16 cellular contexts compared by ENCODE assay signal in genomic region chr10:86943316-86944030, GRCh38. TPM values are rescaled to one million over a fixed set of nuclear protein-coding genes. Genes with fewer than 3 reads are reported as not detected.
"Had no signal": no experiment of that assay in that cellular context is flagged by ENCODE, and none has a peak within 500 bp of the region (broad histone marks: within the 10 kb centered on the region; RNA-seq: fewer than 3 reads in every experiment).

No MANE protein-coding gene starts in this region.

- H3K36me3 ChIP-seq: brain microvascular endothelial cell, SJSA1, uterus had no signal

- H3K4me3 ChIP-seq: SJSA1, uterus had no signal

- H3K9me3 ChIP-seq: esophagus muscularis mucosa, SJSA1, uterus had no signal

- DNase-seq: activated CD8-positive, alpha-beta T cell treated with anti-CD3 and anti-CD28 coated beads, Interleukin-2, amount 10 ng/mL, durations not matched to agents 7 days and 5 days; amygdala; brain microvascular endothelial cell; cerebellar nuclear complex; glutamatergic neuron; immature natural killer cell; left colon; stimulated activated CD8-positive, alpha-beta memory T cell treated with anti-CD3 and anti-CD28 coated beads, Interleukin-4, amount 100 ng/mL, for 48 hours; stimulated activated naive CD8-positive, alpha-beta T cell treated with anti-CD3 and anti-CD28 coated beads, Interleukin-15, Interleukin-2, amounts not matched to agents 100 U/mL and 50 U/mL, for 24 hours; SW 1271 had no signal

- H3K27ac ChIP-seq: brain microvascular endothelial cell, esophagus muscularis mucosa, SJSA1, uterus had no signal

- H3K27me3 ChIP-seq: brain microvascular endothelial cell, SJSA1, uterus had no signal

- ATAC-seq: activated CD8-positive, alpha-beta T cell treated with anti-CD3 and anti-CD28 coated beads, Interleukin-2, amount 10 ng/mL, durations not matched to agents 7 days and 5 days; activated naive CD4-positive, alpha-beta T cell treated with anti-CD3 and anti-CD28 coated beads, Interleukin-2, amount 50 U/mL, for 72 hours; left colon; sciatic nerve; stimulated activated naive CD8-positive, alpha-beta T cell treated with anti-CD3 and anti-CD28 coated beads, Interleukin-15, Interleukin-2, amounts not matched to agents 100 U/mL and 50 U/mL, for 24 hours had no signal

RNA-seq across cellular contexts. Expression of gene MMRN2, which starts 13.9 kb away (rescaled TPM):
- total RNA-seq: activated CD8-positive, alpha-beta T cell treated with anti-CD3 and anti-CD28 coated beads, Interleukin-2, amount 10 ng/mL, durations not matched to agents 7 days and 5 days; activated naive CD4-positive, alpha-beta T cell treated with anti-CD3 and anti-CD28 coated beads, Interleukin-2, amount 50 U/mL, for 72 hours had no signal
- polyA plus RNA-seq: immature natural killer cell had no signal

RNA-seq across cellular contexts. Expression of gene SNCG, which starts 14.9 kb away (rescaled TPM):
- total RNA-seq: activated CD8-positive, alpha-beta T cell treated with anti-CD3 and anti-CD28 coated beads, Interleukin-2, amount 10 ng/mL, durations not matched to agents 7 days and 5 days; myocyte had no signal
- polyA plus RNA-seq: immature natural killer cell had no signal

RNA-seq across cellular contexts. Expression of gene ADIRF, which starts 24.8 kb away (rescaled TPM):
- total RNA-seq: activated CD8-positive, alpha-beta T cell treated with anti-CD3 and anti-CD28 coated beads, Interleukin-2, amount 10 ng/mL, durations not matched to agents 7 days and 5 days; activated naive CD4-positive, alpha-beta T cell treated with anti-CD3 and anti-CD28 coated beads, Interleukin-2, amount 50 U/mL, for 72 hours; SJSA1 had no signal
- polyA plus RNA-seq: immature natural killer cell had no signal
